ENCODE assay signal across 18 cellular contexts in genomic region chr10:3832022-3832786, GRCh38. TPM values are rescaled to one million over a fixed set of nuclear protein-coding genes. Genes with fewer than 3 reads are reported as not detected.
A peak's percentile ranks its signal among the peaks of the same experiment; 100 is the strongest.
DNase-seq lines count a peak whose midpoint lies in the region; ATAC-seq and TF ChIP-seq lines count a peak whose summit lies in the region.
"Had no signal": no experiment of that assay in that cellular context is flagged by ENCODE, and none has a peak within 500 bp of the region (broad histone marks: within the 10 kb centered on the region; RNA-seq: fewer than 3 reads in every experiment).

No MANE protein-coding gene starts in this region.

- no peak for TF ChIP-seq CTCF in natural killer cell (IDR thresholded peaks at IDR 0.05)
- TF ChIP-seq CTCF in VCaP (conservative IDR thresholded peaks at IDR 0.05) = no peak
- TF ChIP-seq CTCF in transverse colon (IDR thresholded peaks at IDR 0.05) = no peak
- no peak for TF ChIP-seq CTCF in vagina (IDR thresholded peaks at IDR 0.05)
- no peak for TF ChIP-seq CTCF in left ventricle myocardium inferior (IDR thresholded peaks at IDR 0.05; ENCODE audit: borderline replicate concordance)

- in situ Hi-C loops in transverse colon (cut with MboI; ENCODE audit: low pct_ligation_motif_present in 1 of 4, low pct_unique_long_range_greater_than_20kb in 1 of 4, low sequenced_read_pairs in 3 of 4) = no loop called here

- H3K27me3 ChIP-seq in transverse colon = no peaks in the 10 kb centered on the region
- H3K27me3 ChIP-seq in H7 (ENCODE audit: control insufficient read depth, insufficient read depth, low read length) = no peaks in the 10 kb centered on the region
- no peaks in the 10 kb centered on the region for H3K27me3 ChIP-seq in vagina
- H3K27me3 ChIP-seq in left ventricle myocardium inferior (ENCODE audit: low read depth) = no peaks in the 10 kb centered on the region
- H3K27me3 ChIP-seq: ascending aorta, gastroesophageal sphincter had no signal

- H3K4me3 ChIP-seq in transverse colon = no peak overlapping the region
- no peak overlapping the region for H3K4me3 ChIP-seq in H7 (ENCODE audit: insufficient read depth, low read depth, low read length)
- no peak overlapping the region for H3K4me3 ChIP-seq in vagina
- no peak overlapping the region for H3K4me3 ChIP-seq in left ventricle myocardium inferior
- H3K4me3 ChIP-seq: ascending aorta, gastroesophageal sphincter had no signal

- intact Hi-C loops in natural killer cell (cut with micrococcal nuclease) (no loop called here), transverse colon (cut with DNase I; ENCODE audit: low total_unique reads) (no loop called here), vagina (cut with DNase I) (no loop called here), left ventricle myocardium inferior (cut with micrococcal nuclease) (no loop called here)

- H3K27ac Mint-ChIP-seq in natural killer cell treated with Interleukin-12 subunit alpha and Interleukin-12 subunit beta and Interleukin-15 and Interleukin-18, amount 100 ng/mL, for 72 hours = peak overlapping the region; percentile 58 to 89
- peak overlapping the region in 1 of 2 donors; percentile 27 for H3K27ac Mint-ChIP-seq in natural killer cell
- H3K27ac Mint-ChIP-seq: stimulated activated naive CD8-positive, alpha-beta T cell treated with anti-CD3 and anti-CD28 coated beads, Interleukin-15, Interleukin-2, amounts not matched to agents 100 ng/mL and 50 ng/mL, for 24 hours had no signal

- H3K27ac ChIP-seq in VCaP = peak overlapping the region; percentile 64
- H3K27ac ChIP-seq in transverse colon = no peak overlapping the region
- H3K27ac ChIP-seq in vagina = no peak overlapping the region
- no peak overlapping the region for H3K27ac ChIP-seq in left ventricle myocardium inferior (replicated peaks)
- H3K27ac ChIP-seq: ascending aorta, gastroesophageal sphincter had no signal

- no peaks in the 10 kb centered on the region for H3K27me3 Mint-ChIP-seq in natural killer cell treated with Interleukin-12 subunit alpha and Interleukin-12 subunit beta and Interleukin-15 and Interleukin-18, amount 100 ng/mL, for 72 hours
- no peaks in the 10 kb centered on the region for H3K27me3 Mint-ChIP-seq in natural killer cell (ENCODE audit: low read depth in 2 of 2)
- H3K27me3 Mint-ChIP-seq: stimulated activated naive CD8-positive, alpha-beta T cell treated with anti-CD3 and anti-CD28 coated beads, Interleukin-15, Interleukin-2, amounts not matched to agents 100 ng/mL and 50 ng/mL, for 24 hours had no signal

- H3K36me3 ChIP-seq in transverse colon (no peaks in the 10 kb centered on the region), H7 (replicated peaks; ENCODE audit: control insufficient read depth, insufficient read depth, low read length) (no peaks in the 10 kb centered on the region), vagina (no peaks in the 10 kb centered on the region), left ventricle myocardium inferior (no peaks in the 10 kb centered on the region)
- H3K36me3 ChIP-seq: ascending aorta, gastroesophageal sphincter had no signal

- TF ChIP-seq POLR2A in transverse colon (IDR thresholded peaks at IDR 0.05) (no peak), vagina (IDR thresholded peaks at IDR 0.05) (no peak)

- H3K4me3 Mint-ChIP-seq in natural killer cell treated with Interleukin-12 subunit alpha and Interleukin-12 subunit beta and Interleukin-15 and Interleukin-18, amount 100 ng/mL, for 72 hours = peak overlapping the region; percentile 30
- H3K4me3 Mint-ChIP-seq in natural killer cell = no peak overlapping the region
- H3K4me3 Mint-ChIP-seq: naive B cell; stimulated activated naive CD8-positive, alpha-beta T cell treated with anti-CD3 and anti-CD28 coated beads, Interleukin-15, Interleukin-2, amounts not matched to agents 100 ng/mL and 50 ng/mL, for 24 hours had no signal

- WGBS in transverse colon (ENCODE audit: low coverage in 1 of 2), 2 donors = 75 to 86% methylated on average over 5 of the region's 5 CpGs

- DNase-seq in natural killer cell treated with Interleukin-12 subunit alpha and Interleukin-12 subunit beta and Interleukin-15 and Interleukin-18, amount 100 ng/mL, for 72 hours (ENCODE audit: low spot score) = no peak
- no peak for DNase-seq in natural killer cell
- DNase-seq in transverse colon = no peak
- DNase-seq in H7 = no peak
- no peak for DNase-seq in vagina (ENCODE audit: extremely low spot score in 2 of 2)
- DNase-seq in left ventricle myocardium inferior = no peak
- DNase-seq: AML-193; Kasumi-1; naive B cell; NCI-H1417 treated with DMSO at 0.1 percent for 48 hours; Right ventricle myocardium superior; stimulated activated CD4-positive, alpha-beta T cell treated with anti-CD3 and anti-CD28 coated beads, Interleukin-12 subunit alpha, Interleukin-12 subunit beta, amount 100 ng/mL, for 4 hours had no signal

- peaks cover 56 to 60% of the 10 kb centered on the region in 2 donors for H3K4me1 Mint-ChIP-seq in natural killer cell treated with Interleukin-12 subunit alpha and Interleukin-12 subunit beta and Interleukin-15 and Interleukin-18, amount 100 ng/mL, for 72 hours (ENCODE audit: low read depth in 2 of 2)
- peaks cover 29 to 30% of the 10 kb centered on the region in 2 donors for H3K4me1 Mint-ChIP-seq in natural killer cell

- no peaks in the 10 kb centered on the region for H3K9me3 ChIP-seq in transverse colon
- H3K9me3 ChIP-seq in vagina = no peaks in the 10 kb centered on the region
- no peaks in the 10 kb centered on the region for H3K9me3 ChIP-seq in left ventricle myocardium inferior (replicated peaks)
- H3K9me3 ChIP-seq: ascending aorta, gastroesophageal sphincter had no signal

- H3K9me3 Mint-ChIP-seq in natural killer cell treated with Interleukin-12 subunit alpha and Interleukin-12 subunit beta and Interleukin-15 and Interleukin-18, amount 100 ng/mL, for 72 hours = no peaks in the 10 kb centered on the region
- no peaks in the 10 kb centered on the region for H3K9me3 Mint-ChIP-seq in natural killer cell
- H3K9me3 Mint-ChIP-seq: naive B cell had no signal

- TF ChIP-seq EP300 in transverse colon (IDR thresholded peaks at IDR 0.05; ENCODE audit: low read depth) = no peak

- no peaks in the 10 kb centered on the region for H3K36me3 Mint-ChIP-seq in natural killer cell treated with Interleukin-12 subunit alpha and Interleukin-12 subunit beta and Interleukin-15 and Interleukin-18, amount 100 ng/mL, for 72 hours
- no peaks in the 10 kb centered on the region for H3K36me3 Mint-ChIP-seq in natural killer cell
- H3K36me3 Mint-ChIP-seq: naive B cell had no signal

- ATAC-seq in natural killer cell treated with Interleukin-12 subunit alpha and Interleukin-12 subunit beta and Interleukin-15 and Interleukin-18, amount 100 ng/mL, for 72 hours = no peak
- ATAC-seq in natural killer cell (no peak), GM21526 (IDR thresholded peaks at IDR 0.05; ENCODE audit: low FRiP score, unreplicated experiment) (peak; percentile 55)
- ATAC-seq: activated CD4-positive, CD25-positive, alpha-beta regulatory T cell treated with anti-CD3 and anti-CD28 coated beads, Interleukin-2, amount 50 U/mL, for 24 hours; gastroesophageal sphincter had no signal

- peaks cover 0 to 39% (median 30%) of the 10 kb centered on the region in 4 donors for H3K4me1 ChIP-seq in transverse colon
- H3K4me1 ChIP-seq in vagina = peaks cover 17% of the 10 kb centered on the region
- H3K4me1 ChIP-seq in left ventricle myocardium inferior = peaks cover 46% of the 10 kb centered on the region

RNA-seq across cellular contexts. Expression of gene KLF6, which starts 47.2 kb away (rescaled TPM):
- 100 to 1,000 TPM; 225 to 236 TPM for total RNA-seq in natural killer cell treated with Interleukin-12 subunit alpha and Interleukin-12 subunit beta and Interleukin-15 and Interleukin-18, amount 100 ng/mL, for 72 hours
- total RNA-seq in natural killer cell (1,000 to 10,000 TPM; 1,044 to 1,768 (median 1,056) TPM), transverse colon (100 to 1,000 TPM; 140 to 304 (median 291) TPM), vagina (145 TPM), left ventricle myocardium inferior (43.8 TPM)
- 7.6 and 9.8 TPM in 2 replicates for total RNA-seq in H7 (2014; rRNA removed; shearing (Covaris generic))
